Comparison of ENCODE assay signal across 18 cellular contexts in the genomic region with DNA sequence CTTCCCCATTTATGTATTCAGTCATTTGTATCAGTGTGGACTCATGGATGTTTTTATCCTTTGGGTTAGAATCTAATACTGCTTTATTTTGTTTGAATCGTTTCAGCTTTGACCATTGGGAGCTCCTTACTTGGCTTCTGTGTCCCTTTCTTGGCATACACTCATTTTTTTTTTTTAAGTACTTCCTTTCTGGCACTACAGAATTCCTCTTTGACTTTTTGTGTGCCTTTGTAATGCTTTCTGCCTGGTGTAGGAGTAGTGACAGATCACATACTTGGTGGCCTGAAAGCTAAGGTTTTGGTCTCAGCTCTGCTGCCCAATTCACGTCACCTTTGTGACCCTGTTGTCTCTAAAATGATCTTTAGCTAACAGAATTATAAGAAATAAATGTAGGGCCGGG.
DNase-seq lines count a peak whose midpoint lies in the region; ATAC-seq and TF ChIP-seq lines count a peak whose summit lies in the region.
"Had no signal": no experiment of that assay in that cellular context is flagged by ENCODE, and none has a peak within 500 bp of the region (broad histone marks: within the 10 kb centered on the region; RNA-seq: fewer than 3 reads in every experiment).

No MANE protein-coding gene starts in this region.

- no peaks in the 10 kb centered on the region for H3K27me3 ChIP-seq in BLaER1 treated with 17β-estradiol and CSF1 and Interleukin-3, amounts not matched to agents 10 nM and 100 nM
- H3K27me3 ChIP-seq in trophoblast cell (ENCODE audit: insufficient read depth, low read length): no peaks in the 10 kb centered on the region
- no peaks in the 10 kb centered on the region for H3K27me3 ChIP-seq in naive thymus-derived CD4-positive, alpha-beta T cell (ENCODE audit: control insufficient read depth in 2 of 2, insufficient read depth in 2 of 2, low read length in 2 of 2)
- H3K27me3 ChIP-seq: vagina had no signal

- H3K79me1 ChIP-seq in trophoblast cell (ENCODE audit: low read length): peaks cover 6% of the 10 kb centered on the region

- H3K27ac ChIP-seq in BLaER1 treated with 17β-estradiol and CSF1 and Interleukin-3, amounts not matched to agents 10 nM and 100 nM: no peak overlapping the region; a peak in 1 of 22 replicates
- H3K27ac ChIP-seq in trophoblast cell (ENCODE audit: low read depth, low read length): no peak overlapping the region
- no peak overlapping the region for H3K27ac ChIP-seq in naive thymus-derived CD4-positive, alpha-beta T cell (ENCODE audit: low read depth, low read length)
- H3K27ac ChIP-seq: vagina, WERI-Rb-1 had no signal

- no peak overlapping the region for H2AK5ac ChIP-seq in trophoblast cell (ENCODE audit: low read length)

- no peaks in the 10 kb centered on the region for H3K79me2 ChIP-seq in trophoblast cell (ENCODE audit: control insufficient read depth, insufficient read depth, low read length, poor library complexity)

- no peak overlapping the region for H3K18ac ChIP-seq in trophoblast cell (ENCODE audit: low read length)

- no peak overlapping the region for H4K8ac ChIP-seq in trophoblast cell (ENCODE audit: low read depth, low read length)

- intact Hi-C loops in naive thymus-derived CD4-positive, alpha-beta T cell (cut with micrococcal nuclease): no loop called here

- H2AFZ ChIP-seq in trophoblast cell (ENCODE audit: insufficient read depth, low read length, poor library complexity): no peak overlapping the region

- H3K4me3 Mint-ChIP-seq in T-helper 2 cell treated with Interferon-gamma antibody and Interleukin-4, amounts not matched to agents 5 μg/mL and 100 μg/mL, for 36 hours: peak overlapping the region; percentile 59
- peak overlapping the region in 2 of 10 donors; percentile 7 to 55 for H3K4me3 Mint-ChIP-seq in naive thymus-derived CD4-positive, alpha-beta T cell
- H3K4me3 Mint-ChIP-seq in osteocyte (ENCODE audit: unreplicated experiment): no peak overlapping the region
- H3K4me3 Mint-ChIP-seq: activated naive CD8-positive, alpha-beta T cell treated with anti-CD3 and anti-CD28 coated beads, Interleukin-2, amount 50 U/mL, for 24 hours; CD8-positive, alpha-beta memory T cell had no signal

- H3K27ac Mint-ChIP-seq in T-helper 2 cell treated with Interferon-gamma antibody and Interleukin-4, amounts not matched to agents 5 μg/mL and 100 μg/mL, for 36 hours: peak overlapping the region; percentile 72
- peak overlapping the region in 1 of 9 donors; percentile 63 for H3K27ac Mint-ChIP-seq in naive thymus-derived CD4-positive, alpha-beta T cell
- H3K27ac Mint-ChIP-seq in osteocyte (ENCODE audit: unreplicated experiment): no peak overlapping the region
- H3K27ac Mint-ChIP-seq: activated naive CD8-positive, alpha-beta T cell treated with anti-CD3 and anti-CD28 coated beads, Interleukin-2, amount 50 U/mL, for 24 hours; T-cell had no signal

- H4K12ac ChIP-seq in trophoblast cell (ENCODE audit: low read depth, low read length): no peak overlapping the region

- no peak for DNase-seq in T-helper 2 cell treated with Interferon-gamma antibody and Interleukin-4, amounts not matched to agents 5 μg/mL and 100 μg/mL, for 36 hours (ENCODE audit: low spot score)
- DNase-seq in fibroblast of pulmonary artery (ENCODE audit: low read depth) (peak; percentile 36), trophoblast cell (no peak), GOT3 (lab: John Stamatoyannopoulos, UW) (no peak), SK-N-DZ (ENCODE audit: low spot score) (no peak), osteocyte (ENCODE audit: extremely low spot score, unreplicated experiment) (no peak)
- no peak for DNase-seq in naive thymus-derived CD4-positive, alpha-beta T cell
- DNase-seq: activated naive CD8-positive, alpha-beta T cell treated with anti-CD3 and anti-CD28 coated beads, Interleukin-2, amount 50 U/mL, for 24 hours; CD8-positive, alpha-beta memory T cell; DMS79 treated with DMSO at 0.1 percent for 48 hours; hypothalamus; NCI-H1436; retina; stimulated activated naive CD4-positive, alpha-beta T cell; T-cell; WERI-Rb-1 had no signal

- WGBS in trophoblast cell (ENCODE audit: extremely low coverage, insufficient coverage, insufficient read length): no CpG with 5 or more reads among the region's 3 CpGs

- TF ChIP-seq CTCF in fibroblast of pulmonary artery (IDR thresholded peaks at IDR 0.05; ENCODE audit: low read length, missing control alignments): no peak
- no peak for TF ChIP-seq CTCF in osteocyte (IDR thresholded peaks at IDR 0.05)

- H3K4me1 ChIP-seq in BLaER1 treated with 17β-estradiol and CSF1 and Interleukin-3, amounts not matched to agents 10 nM and 100 nM: peaks cover 67 to 100% (median 91%) of the 10 kb centered on the region in 10 experiments
- H3K4me1 ChIP-seq in trophoblast cell (ENCODE audit: control insufficient read depth in 1 of 2, insufficient read depth in 2 of 2, low read length in 2 of 2): peaks cover 10% of the 10 kb centered on the region in 2 experiments
- no peaks in the 10 kb centered on the region for H3K4me1 ChIP-seq in naive thymus-derived CD4-positive, alpha-beta T cell (ENCODE audit: control insufficient read depth in 2 of 2, insufficient read depth in 2 of 2, low read length in 2 of 2)

- H3K9me3 Mint-ChIP-seq in T-helper 2 cell treated with Interferon-gamma antibody and Interleukin-4, amounts not matched to agents 5 μg/mL and 100 μg/mL, for 36 hours: no peaks in the 10 kb centered on the region
- no peaks in the 10 kb centered on the region for H3K9me3 Mint-ChIP-seq in naive thymus-derived CD4-positive, alpha-beta T cell
- no peaks in the 10 kb centered on the region for H3K9me3 Mint-ChIP-seq in osteocyte (ENCODE audit: unreplicated experiment)
- H3K9me3 Mint-ChIP-seq: activated naive CD8-positive, alpha-beta T cell treated with anti-CD3 and anti-CD28 coated beads, Interleukin-2, amount 50 U/mL, for 24 hours; CD8-positive, alpha-beta memory T cell; T-cell had no signal

- no peak overlapping the region for H2BK5ac ChIP-seq in trophoblast cell (ENCODE audit: low read depth, low read length, poor library complexity)

- H3K9ac ChIP-seq in BLaER1 treated with 17β-estradiol and CSF1 and Interleukin-3, amounts not matched to agents 10 nM and 100 nM: no peak overlapping the region
- H3K9ac ChIP-seq in trophoblast cell (ENCODE audit: low read length): no peak overlapping the region

- H3K9me3 ChIP-seq in BLaER1 treated with 17β-estradiol and CSF1 and Interleukin-3, amounts not matched to agents 10 nM and 100 nM (replicated peaks in 1 of 11): 0 out of 22 replicates have a peak, but pooled peaks cover 0 to 5% (median 0%) of the 10 kb centered on the region in 11 experiments
- H3K9me3 ChIP-seq in trophoblast cell (ENCODE audit: insufficient read depth, low read depth, low read length): no peaks in the 10 kb centered on the region
- H3K9me3 ChIP-seq in naive thymus-derived CD4-positive, alpha-beta T cell (ENCODE audit: control insufficient read depth in 2 of 3, low read length in 3 of 3): no peaks in the 10 kb centered on the region
- H3K9me3 ChIP-seq: vagina had no signal

- POLR2A ChIA-PET in naive thymus-derived CD4-positive, alpha-beta T cell (lab: Charles Lee): no interaction called here

- peaks cover 13% of the 10 kb centered on the region for H3K27me3 Mint-ChIP-seq in T-helper 2 cell treated with Interferon-gamma antibody and Interleukin-4, amounts not matched to agents 5 μg/mL and 100 μg/mL, for 36 hours (ENCODE audit: low read depth)
- peaks cover under 1 to 42% (median 23%) of the 10 kb centered on the region in 5 donors for H3K27me3 Mint-ChIP-seq in naive thymus-derived CD4-positive, alpha-beta T cell
- no peaks in the 10 kb centered on the region for H3K27me3 Mint-ChIP-seq in osteocyte (ENCODE audit: unreplicated experiment)

- no peaks in the 10 kb centered on the region for H3K36me3 Mint-ChIP-seq in T-helper 2 cell treated with Interferon-gamma antibody and Interleukin-4, amounts not matched to agents 5 μg/mL and 100 μg/mL, for 36 hours (ENCODE audit: low read depth)
- H3K36me3 Mint-ChIP-seq in naive thymus-derived CD4-positive, alpha-beta T cell: no peaks in the 10 kb centered on the region
- H3K36me3 Mint-ChIP-seq in osteocyte (ENCODE audit: unreplicated experiment): no peaks in the 10 kb centered on the region
- H3K36me3 Mint-ChIP-seq: CD8-positive, alpha-beta memory T cell; T-cell had no signal

- H3K4me2 ChIP-seq in BLaER1 treated with 17β-estradiol and CSF1 and Interleukin-3, amounts not matched to agents 10 nM and 100 nM: peak overlapping the region in 6 of 11 experiments; percentile 4 to 95 (median 80); a peak in 9 of 22 replicates
- no peak overlapping the region for H3K4me2 ChIP-seq in trophoblast cell (ENCODE audit: low read length)

- H3K36me3 ChIP-seq in BLaER1 treated with 17β-estradiol and CSF1 and Interleukin-3, amounts not matched to agents 10 nM and 100 nM: peaks cover 0 to 36% (median 7%) of the 10 kb centered on the region in 11 experiments; a peak in 8 of 22 replicates
- H3K36me3 ChIP-seq in trophoblast cell (ENCODE audit: control insufficient read depth in 1 of 2, insufficient read depth in 2 of 2, low read length in 2 of 2): no peaks in the 10 kb centered on the region
- no peaks in the 10 kb centered on the region for H3K36me3 ChIP-seq in naive thymus-derived CD4-positive, alpha-beta T cell (ENCODE audit: control insufficient read depth in 2 of 3, insufficient read depth in 3 of 3, low read length in 3 of 3)
- H3K36me3 ChIP-seq: vagina, WERI-Rb-1 had no signal

- H2BK12ac ChIP-seq in trophoblast cell (ENCODE audit: low read length): no peak overlapping the region

- H3K14ac ChIP-seq in trophoblast cell (ENCODE audit: low read length): no peak overlapping the region

- no peak overlapping the region for H3K23ac ChIP-seq in trophoblast cell (ENCODE audit: low read length)

- peaks cover 68% of the 10 kb centered on the region for H3K4me1 Mint-ChIP-seq in T-helper 2 cell treated with Interferon-gamma antibody and Interleukin-4, amounts not matched to agents 5 μg/mL and 100 μg/mL, for 36 hours (ENCODE audit: low read depth)
- H3K4me1 Mint-ChIP-seq in naive thymus-derived CD4-positive, alpha-beta T cell: peaks cover 2 to 54% (median 6%) of the 10 kb centered on the region in 7 donors
- peaks cover 66% of the 10 kb centered on the region for H3K4me1 Mint-ChIP-seq in osteocyte (ENCODE audit: unreplicated experiment)
- H3K4me1 Mint-ChIP-seq: CD8-positive, alpha-beta memory T cell had no signal

- H2BK120ac ChIP-seq in trophoblast cell (ENCODE audit: insufficient read depth, low read length, poor library complexity): no peak overlapping the region

- CTCF ChIA-PET in naive thymus-derived CD4-positive, alpha-beta T cell (lab: Charles Lee): no interaction called here

- H3K4ac ChIP-seq in trophoblast cell (ENCODE audit: low read depth, low read length): peak overlapping the region; percentile 28

- ATAC-seq in naive thymus-derived CD4-positive, alpha-beta T cell: no peak
- ATAC-seq: activated naive CD8-positive, alpha-beta T cell treated with anti-CD3 and anti-CD28 coated beads, Interleukin-2, amount 50 U/mL, for 24 hours had no signal

- no peak overlapping the region for H4K91ac ChIP-seq in trophoblast cell (ENCODE audit: low read depth, low read length)

- H4K20me1 ChIP-seq in BLaER1 treated with 17β-estradiol and CSF1 and Interleukin-3, amounts not matched to agents 10 nM and 100 nM: peaks cover 30 to 100% (median 80%) of the 10 kb centered on the region in 11 experiments; a peak in 21 of 22 replicates

- H3K4me3 ChIP-seq in BLaER1 treated with 17β-estradiol and CSF1 and Interleukin-3, amounts not matched to agents 10 nM and 100 nM: no peak overlapping the region
- H3K4me3 ChIP-seq in fibroblast of pulmonary artery (replicated peaks; ENCODE audit: low read depth, low read length) (no peak overlapping the region), trophoblast cell (ENCODE audit: low read depth, low read length) (no peak overlapping the region)
- H3K4me3 ChIP-seq in naive thymus-derived CD4-positive, alpha-beta T cell (ENCODE audit: low read length): no peak overlapping the region
- H3K4me3 ChIP-seq: vagina had no signal
